In genomic region chr21:36904093-36904666, GRCh38 we compare ENCODE assay signal across 21 cellular contexts.
"Had no signal": no experiment of that assay in that cellular context is flagged by ENCODE, and none has a peak within 500 bp of the region (broad histone marks: within the 10 kb centered on the region; RNA-seq: fewer than 3 reads in every experiment).

No MANE protein-coding gene starts in this region.

- H3K4me3 ChIP-seq: MG63, SJSA1, SK-N-MC had no signal

- DNase-seq: Karpas-422, KG1, MG63, NCI-H1092, NCI-H1105 treated with DMSO at 0.1 percent for 48 hours, NCI-H1417 treated with DMSO at 0.1 percent for 48 hours, NCI-H146, NCI-H1694 treated with DMSO at 0.1 percent for 48 hours, NCI-H1930, NCI-H2081, NCI-H2107, NCI-H2227 treated with DMSO at 0.1 percent for 48 hours, NCI-H524, NCI-H526 treated with DMSO at 0.1 percent for 48 hours, NCI-H748 treated with DMSO at 0.1 percent for 48 hours, Right ventricle myocardium superior, RPMI8226, SIG-M5 had no signal

- H3K27ac ChIP-seq: SJSA1, SK-N-MC had no signal

- H3K36me3 ChIP-seq: MG63, SJSA1 had no signal

- H3K9me3 ChIP-seq: MG63, SJSA1 had no signal

- FAIRE-seq: RCC 7860 had no signal

- H3K27me3 ChIP-seq: MG63, SJSA1 had no signal
